In genomic region chr5:120540097-120540496, GRCh38 we compare ENCODE assay signal across 1 cellular context.
TF ChIP-seq lines count a peak whose summit lies in the region.

No MANE protein-coding gene starts in this region.

TF ChIP-seq in IMR-90, 13 proteins besides CTCF, POLR2A, EP300 and RAD21:
- no peak for TF ChIP-seq MXI1 (IDR thresholded peaks at IDR 0.05; ENCODE audit: borderline replicate concordance, low read depth, low read length)
- TF ChIP-seq ELK1 (IDR thresholded peaks at IDR 0.05; ENCODE audit: borderline replicate concordance, low read depth, low read length), result no peak
- TF ChIP-seq USF2 (IDR thresholded peaks at IDR 0.05; ENCODE audit: low read depth, low read length), result no peak
- TF ChIP-seq RCOR1 (IDR thresholded peaks at IDR 0.05; ENCODE audit: insufficient replicate concordance, low read length), result no peak
- TF ChIP-seq MAZ (IDR thresholded peaks at IDR 0.05; ENCODE audit: borderline replicate concordance, low read depth, low read length), result no peak
- TF ChIP-seq CEBPB (IDR thresholded peaks at IDR 0.05; ENCODE audit: low read depth, low read length), result no peak
- TF ChIP-seq SMC3 (IDR thresholded peaks at IDR 0.05; ENCODE audit: low read depth, low read length), result no peak
- TF ChIP-seq RFX5 (IDR thresholded peaks at IDR 0.05; ENCODE audit: low read depth, low read length), result no peak
- TF ChIP-seq BHLHE40 (IDR thresholded peaks at IDR 0.05; ENCODE audit: low read depth, low read length), result no peak
